ENCODE assay signal across 20 cellular contexts in genomic region chr2:176947754-176948153, GRCh38.
DNase-seq lines count a peak whose midpoint lies in the region; ATAC-seq, FAIRE-seq and TF ChIP-seq lines count a peak whose summit lies in the region.
"Had no signal": no experiment of that assay in that cellular context is flagged by ENCODE, and none has a peak within 500 bp of the region (broad histone marks: within the 10 kb centered on the region; RNA-seq: fewer than 3 reads in every experiment).

No MANE protein-coding gene starts in this region.

- H3K27ac ChIP-seq in osteoblast (ENCODE audit: low read depth, low read length), result no peak overlapping the region
- H3K27ac ChIP-seq: 22Rv1; A549; BLaER1 treated with 17β-estradiol and CSF1 and Interleukin-3, amounts not matched to agents 10 nM and 100 nM; C4-2B had no signal

- peak; percentile 38 for ATAC-seq in left colon
- no peak for ATAC-seq in HG02642 (IDR thresholded peaks at IDR 0.05; ENCODE audit: poor library complexity, unreplicated experiment)
- ATAC-seq: A549; CD8-positive, alpha-beta T cell had no signal

- H2AFZ ChIP-seq in osteoblast (ENCODE audit: low read length), result no peak overlapping the region

- no peaks in the 10 kb centered on the region for H3K27me3 ChIP-seq in osteoblast (ENCODE audit: insufficient read depth, low read length)
- H3K27me3 ChIP-seq: BLaER1 treated with 17β-estradiol and CSF1 and Interleukin-3, amounts not matched to agents 10 nM and 100 nM had no signal

- intact Hi-C loops in left colon (cut with DNase I, micrococcal nuclease), result no loop called here

- H3K4me2 ChIP-seq in osteoblast (ENCODE audit: insufficient read depth, low read length), result no peak overlapping the region
- H3K4me2 ChIP-seq: A549; BLaER1 treated with 17β-estradiol and CSF1 and Interleukin-3, amounts not matched to agents 10 nM and 100 nM had no signal

- FAIRE-seq in GM19239 (lab: Jason Lieb, UNC), result peak; percentile 14
- FAIRE-seq: A549, D721Med, G401.6 had no signal

- TF ChIP-seq CTCF in osteoblast (IDR thresholded peaks at IDR 0.05; ENCODE audit: extremely low read depth, low read depth, low read length), result no peak

- H3K4me3 ChIP-seq in osteoblast (ENCODE audit: insufficient read depth, low read length), result no peak overlapping the region
- H3K4me3 ChIP-seq: A549; BLaER1 treated with 17β-estradiol and CSF1 and Interleukin-3, amounts not matched to agents 10 nM and 100 nM had no signal

- DNase-seq in GM19239 (ENCODE audit: insufficient read length, low spot score) (no peak), SW480 (ENCODE audit: low spot score) (peak; percentile 19), left colon (no peak), osteoblast (ENCODE audit: insufficient read length, low spot score, missing footprints) (peak; percentile 13), putamen (ENCODE audit: low spot score) (no peak), NCI-H526 (lab: John Stamatoyannopoulos, UW) (no peak)
- DNase-seq: AML-193; Caco-2; Calu3; CD4-positive, alpha-beta T cell; CD8-positive, alpha-beta T cell; DMS79 treated with DMSO at 0.1 percent for 48 hours; GF-D8 had no signal

- no peaks in the 10 kb centered on the region for H3K9me3 ChIP-seq in osteoblast (ENCODE audit: low read depth, low read length)
- H3K9me3 ChIP-seq: A549, Caco-2 had no signal

- no peaks in the 10 kb centered on the region for H3K4me1 ChIP-seq in osteoblast (ENCODE audit: insufficient read depth, low read length)
- H3K4me1 ChIP-seq: A549; BLaER1 treated with 17β-estradiol and CSF1 and Interleukin-3, amounts not matched to agents 10 nM and 100 nM; Caco-2 had no signal

- H4K20me1 ChIP-seq in osteoblast (ENCODE audit: insufficient read depth, low read length), result no peaks in the 10 kb centered on the region
- H4K20me1 ChIP-seq: BLaER1 treated with 17β-estradiol and CSF1 and Interleukin-3, amounts not matched to agents 10 nM and 100 nM had no signal

- no peaks in the 10 kb centered on the region for H3K36me3 ChIP-seq in osteoblast (ENCODE audit: insufficient read depth, low read length)
- H3K36me3 ChIP-seq: BLaER1 treated with 17β-estradiol and CSF1 and Interleukin-3, amounts not matched to agents 10 nM and 100 nM had no signal

- H3K79me2 ChIP-seq in osteoblast (ENCODE audit: insufficient read depth, low read length), result no peaks in the 10 kb centered on the region

Comparison
In these comparisons a context has a peak if more than half of its experiments do, and no peak if none do; other contexts are left out.
1. DNase-seq: peak in SW480 (single experiment) and osteoblast (single experiment); none in GM19239 (single experiment), left colon (0 of 2), putamen (single experiment) and NCI-H526 (0 of 2).